In genomic region chr16:50265716-50266336, GRCh38 we compare ENCODE assay signal across 8 cellular contexts. TPM values are rescaled to one million over a fixed set of nuclear protein-coding genes. Genes with fewer than 3 reads are reported as not detected.
A peak's percentile ranks its signal among the peaks of the same experiment; 100 is the strongest.
DNase-seq lines count a peak whose midpoint lies in the region; ATAC-seq, FAIRE-seq and TF ChIP-seq lines count a peak whose summit lies in the region.

No MANE protein-coding gene starts in this region.

- peaks cover 0 to 2% of the 10 kb centered on the region in 2 donors for H3K36me3 Mint-ChIP-seq in activated T-cell treated with anti-CD3 and anti-CD28 coated beads, Interleukin-2, amount 50 U/mL, for 72 hours (ENCODE audit: insufficient read depth in 2 of 2)
- H3K36me3 Mint-ChIP-seq in activated CD4-positive, alpha-beta memory T cell treated with anti-CD3 and anti-CD28 coated beads, Interleukin-2, amount 10 ng/mL, durations not matched to agents 7 days and 5 days (ENCODE audit: low read depth), result peaks cover 52% of the 10 kb centered on the region

- FAIRE-seq in kidney (lab: Jason Lieb, UNC) (no peak), HTR-8/SVneo (lab: Jason Lieb, UNC) (no peak)

- no peak overlapping the region for H3K4me3 ChIP-seq in kidney (ENCODE audit: low read length in 2 of 2)
- peak overlapping the region; percentile 35 for H3K4me3 ChIP-seq in suprapubic skin

- DNase-seq in activated T-cell treated with anti-CD3 and anti-CD28 coated beads, Interleukin-2, amount 50 U/mL, for 72 hours, result no peak
- no peak for DNase-seq in activated T-cell treated with anti-CD3 and anti-CD28 coated beads for 4 hours
- no peak for DNase-seq in activated CD4-positive, alpha-beta memory T cell treated with anti-CD3 and anti-CD28 coated beads, Interleukin-2, amount 10 ng/mL, durations not matched to agents 7 days and 5 days
- DNase-seq in kidney, result peak; percentile 58
- DNase-seq in suprapubic skin (ENCODE audit: low spot score in 2 of 2), result peak in 1 of 2 donors; percentile 59
- DNase-seq in HTR-8/SVneo (ENCODE audit: insufficient read length, low spot score), result no peak
- no peak for DNase-seq in HPDE6-E6E7 (ENCODE audit: extremely low spot score)

- TF ChIP-seq EP300 in suprapubic skin (IDR thresholded peaks at IDR 0.05), result no peak

- H3K36me3 ChIP-seq in kidney (ENCODE audit: control insufficient read depth in 1 of 2, insufficient read depth in 2 of 2, low read length in 2 of 2), result no peaks in the 10 kb centered on the region
- no peaks in the 10 kb centered on the region for H3K36me3 ChIP-seq in suprapubic skin

- TF ChIP-seq POLR2A in suprapubic skin (IDR thresholded peaks at IDR 0.05), result no peak

- no peak overlapping the region for H3K9ac ChIP-seq in kidney (ENCODE audit: low read length in 2 of 2)

- no peaks in the 10 kb centered on the region for H3K27me3 ChIP-seq in suprapubic skin

- H3K4me1 Mint-ChIP-seq in activated T-cell treated with anti-CD3 and anti-CD28 coated beads, Interleukin-2, amount 50 U/mL, for 72 hours (ENCODE audit: low read depth), result peaks cover 78% of the 10 kb centered on the region
- H3K4me1 Mint-ChIP-seq in activated CD4-positive, alpha-beta memory T cell treated with anti-CD3 and anti-CD28 coated beads, Interleukin-2, amount 10 ng/mL, durations not matched to agents 7 days and 5 days, result peaks cover 78% of the 10 kb centered on the region

- CTCF ChIA-PET in activated CD4-positive, alpha-beta memory T cell treated with anti-CD3 and anti-CD28 coated beads, Interleukin-2, amount 10 ng/mL, durations not matched to agents 7 days and 5 days (lab: Charles Lee), result interaction anchor here (0.7 to 5.5 kb wide), 7 partner anchors 8 to 199 kb away, joined by 3 to 37 read pairs (median 6); no protein-coding TSS in a partner anchor

- H3K4me1 ChIP-seq in kidney (ENCODE audit: control insufficient read depth in 1 of 2, insufficient read depth in 1 of 2, low read depth in 1 of 2, low read length in 2 of 2) (peaks cover 0 to 2% of the 10 kb centered on the region in 2 donors), suprapubic skin (peaks cover 26% of the 10 kb centered on the region)

- ATAC-seq in activated T-cell treated with anti-CD3 and anti-CD28 coated beads, Interleukin-2, amount 50 U/mL, for 72 hours (replicated peaks in 1 of 2), result no peak
- ATAC-seq in HG03280 (IDR thresholded peaks at IDR 0.05; ENCODE audit: unreplicated experiment), result no peak

- H3K4me3 Mint-ChIP-seq in activated T-cell treated with anti-CD3 and anti-CD28 coated beads, Interleukin-2, amount 50 U/mL, for 72 hours, result peak overlapping the region; percentile 91 to 97
- peak overlapping the region; percentile 89 for H3K4me3 Mint-ChIP-seq in activated CD4-positive, alpha-beta memory T cell treated with anti-CD3 and anti-CD28 coated beads, Interleukin-2, amount 10 ng/mL, durations not matched to agents 7 days and 5 days

- TF ChIP-seq CTCF in kidney (IDR thresholded peaks at IDR 0.05; ENCODE audit: borderline replicate concordance, extremely low read depth, insufficient read depth) (no peak), suprapubic skin (IDR thresholded peaks at IDR 0.05) (no peak)

- POLR2A ChIA-PET in activated CD4-positive, alpha-beta memory T cell treated with anti-CD3 and anti-CD28 coated beads, Interleukin-2, amount 10 ng/mL, durations not matched to agents 7 days and 5 days (lab: Charles Lee), result interaction anchor here (1.1 to 37.2 kb wide), 9 partner anchors 8 to 73 kb away, joined by 3 to 686 read pairs (median 6); partner anchors contain the start of gene ADCY7

- H3K27me3 Mint-ChIP-seq in activated T-cell treated with anti-CD3 and anti-CD28 coated beads, Interleukin-2, amount 50 U/mL, for 72 hours (ENCODE audit: low read depth), result no peaks in the 10 kb centered on the region
- no peaks in the 10 kb centered on the region for H3K27me3 Mint-ChIP-seq in activated CD4-positive, alpha-beta memory T cell treated with anti-CD3 and anti-CD28 coated beads, Interleukin-2, amount 10 ng/mL, durations not matched to agents 7 days and 5 days

- H3K27ac Mint-ChIP-seq in activated T-cell treated with anti-CD3 and anti-CD28 coated beads, Interleukin-2, amount 50 U/mL, for 72 hours, result peak overlapping the region; percentile 94
- peak overlapping the region; percentile 91 for H3K27ac Mint-ChIP-seq in activated CD4-positive, alpha-beta memory T cell treated with anti-CD3 and anti-CD28 coated beads, Interleukin-2, amount 10 ng/mL, durations not matched to agents 7 days and 5 days

- intact Hi-C loops in kidney (cut with DNase I), result no loop called here

- H3K9me3 ChIP-seq in kidney (ENCODE audit: control insufficient read depth in 1 of 2, low read length in 2 of 2) (no peaks in the 10 kb centered on the region), suprapubic skin (no peaks in the 10 kb centered on the region)

- peaks cover 0 to 1% of the 10 kb centered on the region in 2 donors for H3K9me3 Mint-ChIP-seq in activated T-cell treated with anti-CD3 and anti-CD28 coated beads, Interleukin-2, amount 50 U/mL, for 72 hours
- no peaks in the 10 kb centered on the region for H3K9me3 Mint-ChIP-seq in activated CD4-positive, alpha-beta memory T cell treated with anti-CD3 and anti-CD28 coated beads, Interleukin-2, amount 10 ng/mL, durations not matched to agents 7 days and 5 days

- H3K27ac ChIP-seq in kidney (ENCODE audit: low read depth in 2 of 2, low read length in 2 of 2) (no peak overlapping the region), suprapubic skin (peak overlapping the region; percentile 49)

- WGBS in suprapubic skin, result 81% methylated on average over 10 of the region's 10 CpGs

RNA-seq across cellular contexts. Expression of gene ADCY7, which starts 0.5 kb away (rescaled TPM):
- total RNA-seq in activated T-cell treated with anti-CD3 and anti-CD28 coated beads, Interleukin-2, amount 50 U/mL, for 72 hours, result 10 to 100 TPM; 67.5 to 97.1 TPM
- 100 to 1,000 TPM; 266 to 270 TPM for total RNA-seq in activated CD4-positive, alpha-beta memory T cell treated with anti-CD3 and anti-CD28 coated beads, Interleukin-2, amount 10 ng/mL, durations not matched to agents 7 days and 5 days
- 40.5 TPM for total RNA-seq in kidney
- 0.86 TPM for polyA plus RNA-seq in kidney (ENCODE audit: insufficient read depth, low read depth, low replicate concordance)
- total RNA-seq in suprapubic skin, result 10 to 100 TPM; 15.0 to 23.3 (median 16.9) TPM
